ENCODE assay signal across 32 cellular contexts in genomic region chr17:52546990-52547389, GRCh38.
"Had no signal": no experiment of that assay in that cellular context is flagged by ENCODE, and none has a peak within 500 bp of the region (broad histone marks: within the 10 kb centered on the region; RNA-seq: fewer than 3 reads in every experiment).

No MANE protein-coding gene starts in this region.

- H3K9me3 ChIP-seq: MG63 had no signal

- H3K36me3 Mint-ChIP-seq: activated CD8-positive, alpha-beta memory T cell treated with anti-CD3 and anti-CD28 coated beads, Interleukin-2, amount 10 ng/mL, durations not matched to agents 7 days and 5 days; activated naive CD4-positive, alpha-beta T cell treated with anti-CD3 and anti-CD28 coated beads, Interleukin-2, amount 10 ng/mL, durations not matched to agents 7 days and 5 days; activated naive CD8-positive, alpha-beta T cell; brain had no signal

- H3K4me3 ChIP-seq: MG63, SK-N-MC had no signal

- H3K4me3 Mint-ChIP-seq: activated CD4-positive, alpha-beta memory T cell treated with anti-CD3 and anti-CD28 coated beads, Interleukin-2, amount 10 ng/mL, durations not matched to agents 7 days and 5 days; activated CD8-positive, alpha-beta memory T cell treated with anti-CD3 and anti-CD28 coated beads, Interleukin-2, amount 10 ng/mL, durations not matched to agents 7 days and 5 days; activated naive CD4-positive, alpha-beta T cell treated with anti-CD3 and anti-CD28 coated beads, Interleukin-2, amount 10 ng/mL, durations not matched to agents 7 days and 5 days; activated naive CD8-positive, alpha-beta T cell; activated naive CD8-positive, alpha-beta T cell treated with anti-CD3 and anti-CD28 coated beads, Interleukin-2, amount 50 U/mL, for 24 hours; brain had no signal

- H3K27me3 Mint-ChIP-seq: activated CD4-positive, alpha-beta memory T cell treated with anti-CD3 and anti-CD28 coated beads, Interleukin-2, amount 10 ng/mL, durations not matched to agents 7 days and 5 days; activated CD8-positive, alpha-beta memory T cell treated with anti-CD3 and anti-CD28 coated beads, Interleukin-2, amount 10 ng/mL, durations not matched to agents 7 days and 5 days; activated naive CD4-positive, alpha-beta T cell treated with anti-CD3 and anti-CD28 coated beads, Interleukin-2, amount 10 ng/mL, durations not matched to agents 7 days and 5 days; activated naive CD8-positive, alpha-beta T cell; activated naive CD8-positive, alpha-beta T cell treated with anti-CD3 and anti-CD28 coated beads, Interleukin-2, amount 50 U/mL, for 24 hours; brain had no signal

- H3K27ac ChIP-seq: SK-N-MC, WERI-Rb-1 had no signal

- ATAC-seq: activated CD8-positive, alpha-beta memory T cell treated with anti-CD3 and anti-CD28 coated beads, Interleukin-2, amount 10 ng/mL, durations not matched to agents 7 days and 5 days; activated naive CD8-positive, alpha-beta T cell treated with anti-CD3 and anti-CD28 coated beads, Interleukin-2, amount 50 U/mL, for 24 hours; Panc1 had no signal

- H3K4me1 Mint-ChIP-seq: activated CD4-positive, alpha-beta memory T cell treated with anti-CD3 and anti-CD28 coated beads, Interleukin-2, amount 10 ng/mL, durations not matched to agents 7 days and 5 days; activated CD8-positive, alpha-beta memory T cell treated with anti-CD3 and anti-CD28 coated beads, Interleukin-2, amount 10 ng/mL, durations not matched to agents 7 days and 5 days; activated naive CD4-positive, alpha-beta T cell treated with anti-CD3 and anti-CD28 coated beads, Interleukin-2, amount 10 ng/mL, durations not matched to agents 7 days and 5 days; activated naive CD8-positive, alpha-beta T cell treated with anti-CD3 and anti-CD28 coated beads, Interleukin-2, amount 50 U/mL, for 24 hours; brain had no signal

- H3K36me3 ChIP-seq: MG63, WERI-Rb-1 had no signal

- DNase-seq: activated CD4-positive, alpha-beta memory T cell treated with anti-CD3 and anti-CD28 coated beads, Interleukin-2, amount 10 ng/mL, durations not matched to agents 7 days and 5 days; activated CD4-positive, alpha-beta T cell treated with anti-CD3 and anti-CD28 coated beads for 1 hour; activated CD4-positive, alpha-beta T cell treated with anti-CD3 and anti-CD28 coated beads for 48 hours; activated CD4-positive, CD25-positive, alpha-beta regulatory T cell; activated CD8-positive, alpha-beta memory T cell treated with anti-CD3 and anti-CD28 coated beads for 24 hours; activated CD8-positive, alpha-beta memory T cell treated with anti-CD3 and anti-CD28 coated beads, Interleukin-2, amount 10 ng/mL, durations not matched to agents 7 days and 5 days; activated CD8-positive, alpha-beta memory T cell treated with anti-CD3 and anti-CD28 coated beads, Interleukin-2, amount 50 U/mL, for 48 hours; activated effector memory CD4-positive, alpha-beta T cell treated with Interleukin-2 at 50 U/mL for 16 hours; activated naive CD4-positive, alpha-beta T cell treated with anti-CD3 and anti-CD28 coated beads, Interleukin-2, amount 10 ng/mL, durations not matched to agents 7 days and 5 days; activated naive CD8-positive, alpha-beta T cell treated with anti-CD3 and anti-CD28 coated beads, Interleukin-2, amount 50 U/mL, for 24 hours; activated T-cell treated with anti-CD3 and anti-CD28 coated beads, Interleukin-2, amount 50 U/mL, for 48 hours; anterior cingulate cortex; KG1; MG63; NCI-H1048; NCI-H1105 treated with DMSO at 0.1 percent for 48 hours; NCI-H1436; NCI-H1694; NCI-H2029; NCI-H2107; NCI-H2171; NCI-H446; NCI-H510A treated with DMSO at 0.1 percent for 48 hours; NCI-H526 treated with DMSO at 0.1 percent for 48 hours; NCI-H774; RPMI8226; T1000; WERI-Rb-1 had no signal

- H3K27ac Mint-ChIP-seq: activated CD4-positive, alpha-beta memory T cell treated with anti-CD3 and anti-CD28 coated beads, Interleukin-2, amount 10 ng/mL, durations not matched to agents 7 days and 5 days; activated CD8-positive, alpha-beta memory T cell treated with anti-CD3 and anti-CD28 coated beads, Interleukin-2, amount 10 ng/mL, durations not matched to agents 7 days and 5 days; activated naive CD4-positive, alpha-beta T cell treated with anti-CD3 and anti-CD28 coated beads, Interleukin-2, amount 10 ng/mL, durations not matched to agents 7 days and 5 days; activated naive CD8-positive, alpha-beta T cell; activated naive CD8-positive, alpha-beta T cell treated with anti-CD3 and anti-CD28 coated beads, Interleukin-2, amount 50 U/mL, for 24 hours had no signal
